ENCODE assay signal across 26 cellular contexts in genomic region chr10:6875229-6875544, GRCh38.
"Had no signal": no experiment of that assay in that cellular context is flagged by ENCODE, and none has a peak within 500 bp of the region (broad histone marks: within the 10 kb centered on the region; RNA-seq: fewer than 3 reads in every experiment).

No MANE protein-coding gene starts in this region.

- FAIRE-seq: astrocyte, bronchial epithelial cell had no signal

- H3K9me3 ChIP-seq: gastrocnemius medialis, heart right ventricle had no signal

- H3K27me3 ChIP-seq: brain microvascular endothelial cell had no signal

- H3K36me3 ChIP-seq: brain microvascular endothelial cell, gastrocnemius medialis, heart right ventricle had no signal

- H3K27ac ChIP-seq: brain microvascular endothelial cell, coronary artery, dorsolateral prefrontal cortex, foreskin keratinocyte, gastrocnemius medialis, heart right ventricle had no signal

- H3K4me3 ChIP-seq: coronary artery, dorsolateral prefrontal cortex, gastrocnemius medialis, heart right ventricle had no signal

- DNase-seq: activated CD4-positive, alpha-beta memory T cell treated with anti-CD3 and anti-CD28 coated beads for 36 hours; activated CD4-positive, alpha-beta T cell treated with anti-CD3 and anti-CD28 coated beads for 36 hours; activated CD4-positive, alpha-beta T cell treated with anti-CD3 and anti-CD28 coated beads, Interleukin-2, amount 10 ng/mL, durations not matched to agents 24 days and 14 days; activated CD4-positive, CD25-positive, alpha-beta regulatory T cell; activated CD4-positive, CD25-positive, alpha-beta regulatory T cell treated with anti-CD3 and anti-CD28 coated beads, Interleukin-2, amount 50 U/mL, for 72 hours; activated CD8-positive, alpha-beta memory T cell treated with anti-CD3 and anti-CD28 coated beads, Interleukin-2, amount 10 ng/mL, durations not matched to agents 7 days and 5 days; activated CD8-positive, alpha-beta memory T cell treated with anti-CD3 and anti-CD28 coated beads, Interleukin-2, amount 50 U/mL, for 4 hours; activated CD8-positive, alpha-beta T cell treated with anti-CD3 and anti-CD28 coated beads, Interleukin-2, amount 10 ng/mL, durations not matched to agents 7 days and 5 days; activated effector memory CD4-positive, alpha-beta T cell treated with anti-CD3 and anti-CD28 coated beads, Interleukin-2, amount 50 U/mL, for 16 hours; activated naive CD4-positive, alpha-beta T cell treated with anti-CD3 and anti-CD28 coated beads for 36 hours; activated naive CD8-positive, alpha-beta T cell treated with anti-CD3 and anti-CD28 coated beads for 36 hours; activated T-cell treated with anti-CD3 and anti-CD28 coated beads, Interleukin-2, amount 50 U/mL, for 1 hour; activated T-cell treated with anti-CD3 and anti-CD28 coated beads, Interleukin-2, amount 50 U/mL, for 48 hours; brain microvascular endothelial cell; dorsolateral prefrontal cortex; effector memory CD4-positive, alpha-beta T cell; endodermal cell; foreskin keratinocyte; gastrocnemius medialis; heart right ventricle; T-cell; T1000 had no signal

- H3K4me1 ChIP-seq: foreskin keratinocyte, heart right ventricle had no signal

- ATAC-seq: activated CD4-positive, alpha-beta T cell treated with anti-CD3 and anti-CD28 coated beads for 36 hours; activated CD8-positive, alpha-beta memory T cell treated with anti-CD3 and anti-CD28 coated beads, Interleukin-2, amount 10 ng/mL, durations not matched to agents 7 days and 5 days; activated CD8-positive, alpha-beta T cell treated with anti-CD3 and anti-CD28 coated beads, Interleukin-2, amount 10 ng/mL, durations not matched to agents 7 days and 5 days; esophagus mucosa; foreskin keratinocyte; gastrocnemius medialis; heart right ventricle; T-cell had no signal
